ENCODE assay signal across 1 cellular context in genomic region chr21:32279377-32279680, GRCh38.
TF ChIP-seq lines count a peak whose summit lies in the region.

No MANE protein-coding gene starts in this region.

TF ChIP-seq in K562, 482 proteins besides CTCF, POLR2A, EP300 and RAD21 (continued from another document):
- TF ChIP-seq, protein P1, sequence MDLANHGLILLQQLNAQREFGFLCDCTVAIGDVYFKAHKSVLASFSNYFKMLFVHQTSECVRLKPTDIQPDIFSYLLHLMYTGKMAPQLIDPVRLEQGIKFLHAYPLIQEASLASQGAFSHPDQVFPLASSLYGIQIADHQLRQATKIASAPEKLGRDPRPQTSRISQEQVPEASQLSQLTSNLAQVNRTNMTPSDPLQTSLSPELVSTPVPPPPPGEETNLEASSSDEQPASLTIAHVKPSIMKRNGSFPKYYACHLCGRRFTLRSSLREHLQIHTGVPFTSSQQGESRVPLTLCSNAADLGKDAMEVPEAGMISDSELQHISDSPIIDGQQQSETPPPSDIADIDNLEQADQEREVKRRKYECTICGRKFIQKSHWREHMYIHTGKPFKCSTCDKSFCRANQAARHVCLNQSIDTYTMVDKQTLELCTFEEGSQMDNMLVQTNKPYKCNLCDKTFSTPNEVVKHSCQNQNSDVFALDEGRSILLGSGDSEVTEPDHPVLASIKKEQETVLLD (IDR thresholded peaks at IDR 0.05) = no peak
- TF ChIP-seq FOXA3 (CRISPR knock-in tag; conservative IDR thresholded peaks at IDR 0.05 in 1 of 2, IDR thresholded peaks at IDR 0.05 in 1 of 2) (peak in 1 of 2 experiments; percentile 22; a peak in 1 of 4 replicates), NBN (IDR thresholded peaks at IDR 0.05; ENCODE audit: low read depth) (0 out of 2 replicates have a peak, but pooled peaks have one; percentile 3), SMAD3 (CRISPR knock-in tag; conservative IDR thresholded peaks at IDR 0.05) (no peak), KDM1A (IDR thresholded peaks at IDR 0.05) (0 out of 4 replicates have a peak, but pooled peaks of 1 of the 2 experiments have one; percentile 20), ZNF75A (CRISPR knock-in tag; IDR thresholded peaks at IDR 0.05) (no peak), CBFA2T2 (conservative IDR thresholded peaks at IDR 0.05) (no peak), DPF2 (IDR thresholded peaks at IDR 0.05) (0 out of 2 replicates have a peak, but pooled peaks have one; percentile 26), CLOCK (CRISPR knock-in tag; IDR thresholded peaks at IDR 0.05; ENCODE audit: borderline replicate concordance) (no peak), MCM7 (IDR thresholded peaks at IDR 0.05) (no peak), TEAD4 (IDR thresholded peaks at IDR 0.05; ENCODE audit: low read length) (peak; percentile 4; the same call in 1 of the 2 replicates), TEAD4 (CRISPR knock-in tag; IDR thresholded peaks at IDR 0.05; ENCODE audit: borderline replicate concordance) (no peak), MEF2D (tag; conservative IDR thresholded peaks at IDR 0.05; ENCODE audit: low read depth) (no peak), ZKSCAN3 (CRISPR knock-in tag; IDR thresholded peaks at IDR 0.05) (no peak)
TF ChIP-seq in K562: peak in this region for 7.
